27 cellular contexts compared by ENCODE assay signal in genomic region chrX:123215397-123216089, GRCh38. TPM values are rescaled to one million over a fixed set of nuclear protein-coding genes. Genes with fewer than 3 reads are reported as not detected.
A peak's percentile ranks its signal among the peaks of the same experiment; 100 is the strongest.
DNase-seq lines count a peak whose midpoint lies in the region; ATAC-seq, FAIRE-seq and TF ChIP-seq lines count a peak whose summit lies in the region.
"Had no signal": no experiment of that assay in that cellular context is flagged by ENCODE, and none has a peak within 500 bp of the region (broad histone marks: within the 10 kb centered on the region; RNA-seq: fewer than 3 reads in every experiment).

No MANE protein-coding gene starts in this region.

- H2BK120ac ChIP-seq in H1 (replicated peaks; ENCODE audit: low read depth, low read length) = no peak overlapping the region

- TF ChIP-seq POLR2A in NB4 (IDR thresholded peaks at IDR 0.05; ENCODE audit: extremely low read depth, insufficient read length) (no peak), H1 (IDR thresholded peaks at IDR 0.05; ENCODE audit: control extremely low read depth in 1 of 2, low read depth in 2 of 2, low read length in 2 of 2) (no peak)

- H4K91ac ChIP-seq in H1 (replicated peaks; ENCODE audit: insufficient read length, low read length) = no peak overlapping the region

- POLR2A ChIA-PET in H1 (lab: Charles Lee; ENCODE audit: partially characterized antibody) (no interaction called here), T-cell (lab: Charles Lee) (no interaction called here)
- POLR2A ChIA-PET in activated CD4-positive, alpha-beta T cell treated with anti-CD3 and anti-CD28 coated beads, Interleukin-2, amount 10 ng/mL, durations not matched to agents 7 days and 5 days (lab: Charles Lee) = no interaction called here

- 85% methylated on average over 7 of the region's 7 CpGs; no CpG with 5 or more reads in 1 of the 2 experiments for WGBS in H1 (ENCODE audit: extremely low coverage in 1 of 2, insufficient coverage in 1 of 2, insufficient read length in 1 of 2, insufficient replicate concordance in 2 of 2, low coverage in 1 of 2, low lambda C conversion rate in 2 of 2, missing lambda C conversion rate in 1 of 2), 2 experiments

- H3K23ac ChIP-seq in H1 (ENCODE audit: insufficient read length) = no peak overlapping the region

- TF ChIP-seq EP300 in H1 (IDR thresholded peaks at IDR 0.05; ENCODE audit: borderline replicate concordance in 1 of 2, low read depth in 2 of 2, low read length in 2 of 2) = no peak

- DNase-seq in NB4 (ENCODE audit: low read depth) (peak; percentile 2), H1 (ENCODE audit: low read depth in 1 of 2, low spot score in 2 of 2) (no peak), hypothalamus (lab: John Stamatoyannopoulos, UW) (peak in 34 of 51 donors; percentile 0 to 66 (median 14)), substantia nigra (lab: John Stamatoyannopoulos, UW) (peak in 40 of 49 donors; percentile 1 to 69 (median 27)), HTR-8/SVneo (ENCODE audit: insufficient read length, low spot score) (no peak), T-cell (no peak)
- DNase-seq in activated CD4-positive, alpha-beta T cell treated with anti-CD3 and anti-CD28 coated beads, Interleukin-2, amount 10 ng/mL, durations not matched to agents 7 days and 5 days = no peak
- no peak for DNase-seq in activated naive CD4-positive, alpha-beta T cell treated with Interleukin-2 at 50 U/mL for 16 hours
- DNase-seq: activated CD4-positive, CD25-positive, alpha-beta regulatory T cell; activated CD8-positive, alpha-beta T cell treated with anti-CD3 and anti-CD28 coated beads for 36 hours; activated naive CD4-positive, alpha-beta T cell; activated T-cell treated with anti-CD3 and anti-CD28 coated beads, Interleukin-2, amount 50 U/mL, for 1 hour; amniotic stem cell; central memory CD4-positive, alpha-beta T cell; HCEC 1CT; MG63; NCI-H1436; NCI-H2107; NCI-H524; stimulated activated naive CD8-positive, alpha-beta T cell treated with anti-CD3 and anti-CD28 coated beads, Interleukin-15, amount 100 ng/mL, for 72 hours; upper lobe of left lung had no signal

- no peaks in the 10 kb centered on the region for H3K36me3 ChIP-seq in H1 (ENCODE audit: control insufficient read depth in 2 of 4, insufficient read depth in 4 of 4, low read length in 3 of 4)
- H3K36me3 ChIP-seq: MG63, upper lobe of left lung had no signal

- no peak overlapping the region for H3K56ac ChIP-seq in H1 (replicated peaks; ENCODE audit: insufficient read length, low read depth, low read length)

- no peak overlapping the region for H2AK5ac ChIP-seq in H1 (ENCODE audit: low read depth, low read length)

- no peaks in the 10 kb centered on the region for H3K9me3 Mint-ChIP-seq in activated CD4-positive, alpha-beta T cell treated with anti-CD3 and anti-CD28 coated beads, Interleukin-2, amount 10 ng/mL, durations not matched to agents 7 days and 5 days
- no peaks in the 10 kb centered on the region for H3K9me3 Mint-ChIP-seq in T-cell
- H3K9me3 Mint-ChIP-seq: activated CD8-positive, alpha-beta T cell treated with anti-CD3 and anti-CD28 coated beads for 36 hours; CD14-positive monocyte; stimulated activated naive CD8-positive, alpha-beta T cell treated with anti-CD3 and anti-CD28 coated beads, Interleukin-15, amount 100 ng/mL, for 72 hours had no signal

- no peaks in the 10 kb centered on the region for H3K36me3 Mint-ChIP-seq in activated CD4-positive, alpha-beta T cell treated with anti-CD3 and anti-CD28 coated beads, Interleukin-2, amount 10 ng/mL, durations not matched to agents 7 days and 5 days (ENCODE audit: low read depth)
- H3K36me3 Mint-ChIP-seq in T-cell = no peaks in the 10 kb centered on the region
- H3K36me3 Mint-ChIP-seq: CD14-positive monocyte had no signal

- no peak overlapping the region for H3K27ac ChIP-seq in H1 (ENCODE audit: low read depth, low read length)
- H3K27ac ChIP-seq in substantia nigra (ENCODE audit: low read depth, low read length, poor library complexity, severe bottlenecking) = peak overlapping the region; percentile 53
- H3K27ac ChIP-seq: upper lobe of left lung had no signal

- no peak overlapping the region for H3K9ac ChIP-seq in H1 (replicated peaks in 1 of 4; ENCODE audit: extremely low read depth in 1 of 4, low read depth in 3 of 4, low read length in 3 of 4)

- no peak overlapping the region for H3K18ac ChIP-seq in H1 (ENCODE audit: extremely low read depth, low read length)

- H2BK5ac ChIP-seq in H1 (ENCODE audit: low read depth, low read length) = no peak overlapping the region

- no peak overlapping the region for H3K4me3 ChIP-seq in NB4 (ENCODE audit: low read depth, low read length)
- H3K4me3 ChIP-seq in H1 (ENCODE audit: extremely low read depth in 1 of 4, insufficient read depth in 2 of 4, low read depth in 3 of 4, low read length in 4 of 4) = no peak overlapping the region
- H3K4me3 ChIP-seq: lung, MG63, upper lobe of left lung had no signal

- H3K23me2 ChIP-seq in H1 (ENCODE audit: low read depth, low read length) = no peaks in the 10 kb centered on the region

- no peaks in the 10 kb centered on the region for H3K4me1 Mint-ChIP-seq in activated CD4-positive, alpha-beta T cell treated with anti-CD3 and anti-CD28 coated beads, Interleukin-2, amount 10 ng/mL, durations not matched to agents 7 days and 5 days
- no peaks in the 10 kb centered on the region for H3K4me1 Mint-ChIP-seq in T-cell
- H3K4me1 Mint-ChIP-seq: CD14-positive monocyte; stimulated activated naive CD8-positive, alpha-beta T cell treated with anti-CD3 and anti-CD28 coated beads, Interleukin-15, amount 100 ng/mL, for 72 hours had no signal

- CTCF ChIA-PET in H1 (lab: Charles Lee; ENCODE audit: partially characterized antibody) = no interaction called here
- CTCF ChIA-PET in activated CD4-positive, alpha-beta T cell treated with anti-CD3 and anti-CD28 coated beads, Interleukin-2, amount 10 ng/mL, durations not matched to agents 7 days and 5 days (lab: Charles Lee) = no interaction called here
- CTCF ChIA-PET in T-cell (lab: Charles Lee) = no interaction called here

- H2BK15ac ChIP-seq in H1 (ENCODE audit: low read length) = no peak overlapping the region

- no peak overlapping the region for H2BK20ac ChIP-seq in H1 (ENCODE audit: low read length)

- no peaks in the 10 kb centered on the region for H3K9me3 ChIP-seq in H1 (ENCODE audit: insufficient read depth in 2 of 2, low read depth in 1 of 2, low read length in 1 of 2)
- H3K9me3 ChIP-seq: MG63, upper lobe of left lung had no signal

- no peak overlapping the region for H2AFZ ChIP-seq in H1 (ENCODE audit: low read length)

- TF ChIP-seq RAD21 in H1 (IDR thresholded peaks at IDR 0.05 in 1 of 2, conservative IDR thresholded peaks at IDR 0.05 in 1 of 2; ENCODE audit: low read depth in 2 of 2, low read length in 2 of 2) = no peak

- no peaks in the 10 kb centered on the region for H4K20me1 ChIP-seq in H1 (replicated peaks in 1 of 2; ENCODE audit: control insufficient read depth in 1 of 2, insufficient read depth in 2 of 2, low read length in 2 of 2)

- H4K8ac ChIP-seq in H1 (ENCODE audit: extremely low read depth, insufficient read depth, low read length) = no peak overlapping the region

- peaks cover 0 to 2% (median 0%) of the 10 kb centered on the region in 4 experiments; a peak in 1 of 7 replicates for H3K4me1 ChIP-seq in H1 (replicated peaks in 1 of 4; ENCODE audit: control insufficient read depth in 3 of 4, insufficient read depth in 4 of 4, low read length in 3 of 4)
- H3K4me1 ChIP-seq: upper lobe of left lung had no signal

- H3K27me3 Mint-ChIP-seq in activated CD4-positive, alpha-beta T cell treated with anti-CD3 and anti-CD28 coated beads, Interleukin-2, amount 10 ng/mL, durations not matched to agents 7 days and 5 days = no peaks in the 10 kb centered on the region
- H3K27me3 Mint-ChIP-seq in T-cell = peaks cover 0 to 3% of the 10 kb centered on the region in 2 donors
- H3K27me3 Mint-ChIP-seq: activated CD8-positive, alpha-beta T cell treated with anti-CD3 and anti-CD28 coated beads for 36 hours; stimulated activated naive CD8-positive, alpha-beta T cell treated with anti-CD3 and anti-CD28 coated beads, Interleukin-15, amount 100 ng/mL, for 72 hours had no signal

- no peak for ATAC-seq in T-cell (replicated peaks in 1 of 4)
- ATAC-seq: activated CD8-positive, alpha-beta T cell treated with anti-CD3 and anti-CD28 coated beads for 36 hours; stimulated activated naive CD8-positive, alpha-beta T cell treated with anti-CD3 and anti-CD28 coated beads, Interleukin-15, amount 100 ng/mL, for 72 hours had no signal

- H3K79me2 ChIP-seq in H1 (ENCODE audit: control insufficient read depth in 1 of 2, insufficient read depth in 2 of 2, low read length in 2 of 2) = no peaks in the 10 kb centered on the region

- TF ChIP-seq CTCF in NB4 (IDR thresholded peaks at IDR 0.05; ENCODE audit: low read depth, low read length) (no peak), H1 (IDR thresholded peaks at IDR 0.05; ENCODE audit: control extremely low read depth in 1 of 3, insufficient read depth in 1 of 3, low read depth in 1 of 3, low read length in 3 of 3) (no peak)

- no peaks in the 10 kb centered on the region for H3K79me1 ChIP-seq in H1 (ENCODE audit: low read depth, low read length)

- no peak overlapping the region for H3K27ac Mint-ChIP-seq in activated CD4-positive, alpha-beta T cell treated with anti-CD3 and anti-CD28 coated beads, Interleukin-2, amount 10 ng/mL, durations not matched to agents 7 days and 5 days
- H3K27ac Mint-ChIP-seq in T-cell = no peak overlapping the region
- H3K27ac Mint-ChIP-seq: activated CD8-positive, alpha-beta T cell treated with anti-CD3 and anti-CD28 coated beads for 36 hours; stimulated activated naive CD8-positive, alpha-beta T cell treated with anti-CD3 and anti-CD28 coated beads, Interleukin-15, amount 100 ng/mL, for 72 hours had no signal

- no peak overlapping the region for H3K4me3 Mint-ChIP-seq in activated CD4-positive, alpha-beta T cell treated with anti-CD3 and anti-CD28 coated beads, Interleukin-2, amount 10 ng/mL, durations not matched to agents 7 days and 5 days
- no peak overlapping the region for H3K4me3 Mint-ChIP-seq in T-cell
- H3K4me3 Mint-ChIP-seq: activated CD8-positive, alpha-beta T cell treated with anti-CD3 and anti-CD28 coated beads for 36 hours; CD14-positive monocyte; stimulated activated naive CD8-positive, alpha-beta T cell treated with anti-CD3 and anti-CD28 coated beads, Interleukin-15, amount 100 ng/mL, for 72 hours had no signal

- H3K14ac ChIP-seq in H1 (ENCODE audit: insufficient read length) = no peak overlapping the region

- H3K4ac ChIP-seq in H1 (replicated peaks; ENCODE audit: insufficient read length, low read depth, low read length) = no peak overlapping the region

- no peak overlapping the region for H2BK12ac ChIP-seq in H1 (ENCODE audit: low read depth, low read length)

- no peaks in the 10 kb centered on the region for H3K27me3 ChIP-seq in H1 (replicated peaks in 1 of 4; ENCODE audit: control insufficient read depth in 3 of 4, extremely low read depth in 1 of 4, insufficient read depth in 3 of 4, low read length in 3 of 4)
- H3K27me3 ChIP-seq: MG63, upper lobe of left lung had no signal

- FAIRE-seq in H1 (lab: Jason Lieb, UNC) (no peak), HTR-8/SVneo (lab: Jason Lieb, UNC) (no peak)
- FAIRE-seq: G401.6, GM18507, islet of Langerhans had no signal

- no peak overlapping the region for H4K5ac ChIP-seq in H1 (ENCODE audit: insufficient read length, low read depth, low read length)

- H3K4me2 ChIP-seq in H1 (ENCODE audit: insufficient read depth in 1 of 2, low read depth in 2 of 2, low read length in 2 of 2) = no peak overlapping the region

RNA-seq across cellular contexts. Expression of gene GRIA3, which starts 31.5 kb away (rescaled TPM):
- total RNA-seq in H1 (2021; fragmentation: NEBNext Ultra II Directional; extraction: Animal tissue kit (Norgen Biotek cat#: 25700)) = 2.6 and 3.0 TPM in 2 replicates
- polyA plus RNA-seq in H1 (2011; rRNA removed) = 1.5 and 3.0 TPM in 2 replicates
- polyA plus RNA-seq in H1 (2011; cell fraction: cytosol; rRNA removed) = 1.8 TPM
- 4.0 TPM for polyA plus RNA-seq in H1 (2011; cell fraction: nucleus; rRNA removed)
- 1.4 to 2.6 TPM (median 2.3 TPM) in 4 replicates for polyA plus RNA-seq in H1 (2012, experiment 1 of 2)
- polyA plus RNA-seq in H1 (2012, experiment 2 of 2) = 0.33 TPM
- 3.4 TPM for polyA plus RNA-seq in H1 (2013, experiment 1 of 2)
- 4.3 TPM for polyA plus RNA-seq in H1 (2013, experiment 2 of 2)
- 3.8 and 3.9 TPM in 2 replicates for polyA minus RNA-seq in H1 (2011; rRNA and poly(A)+ RNA removed)
- polyA minus RNA-seq in H1 (2011; cell fraction: cytosol; rRNA and poly(A)+ RNA removed) = 1.5 TPM
- polyA minus RNA-seq in H1 (2011; cell fraction: nucleus; rRNA and poly(A)+ RNA removed) = 12.8 TPM
- total RNA-seq in activated CD4-positive, alpha-beta T cell treated with anti-CD3 and anti-CD28 coated beads, Interleukin-2, amount 10 ng/mL, durations not matched to agents 7 days and 5 days = not detected
- under 1 TPM in 1 of 5 donors, not detected in 4; 0.82 TPM for total RNA-seq in T-cell
- total RNA-seq: activated CD8-positive, alpha-beta T cell treated with anti-CD3 and anti-CD28 coated beads for 36 hours; dermis microvascular lymphatic vessel endothelial cell had no signal
- polyA plus RNA-seq: CD14-positive monocyte had no signal

Comparison
In these comparisons a context has a peak if more than half of its experiments do, and no peak if none do; other contexts are left out.
1. DNase-seq: peak in NB4 (single experiment), hypothalamus (34 of 51) and substantia nigra (40 of 49); none in H1 (0 of 2), HTR-8/SVneo (single experiment), activated CD4-positive, alpha-beta T cell treated with anti-CD3 and anti-CD28 coated beads, Interleukin-2, amount 10 ng/mL, durations not matched to agents 7 days and 5 days (single experiment), activated naive CD4-positive, alpha-beta T cell treated with Interleukin-2 at 50 U/mL for 16 hours (single experiment) and T-cell (0 of 34).